8 cellular contexts compared by ENCODE assay signal in the genomic region with DNA sequence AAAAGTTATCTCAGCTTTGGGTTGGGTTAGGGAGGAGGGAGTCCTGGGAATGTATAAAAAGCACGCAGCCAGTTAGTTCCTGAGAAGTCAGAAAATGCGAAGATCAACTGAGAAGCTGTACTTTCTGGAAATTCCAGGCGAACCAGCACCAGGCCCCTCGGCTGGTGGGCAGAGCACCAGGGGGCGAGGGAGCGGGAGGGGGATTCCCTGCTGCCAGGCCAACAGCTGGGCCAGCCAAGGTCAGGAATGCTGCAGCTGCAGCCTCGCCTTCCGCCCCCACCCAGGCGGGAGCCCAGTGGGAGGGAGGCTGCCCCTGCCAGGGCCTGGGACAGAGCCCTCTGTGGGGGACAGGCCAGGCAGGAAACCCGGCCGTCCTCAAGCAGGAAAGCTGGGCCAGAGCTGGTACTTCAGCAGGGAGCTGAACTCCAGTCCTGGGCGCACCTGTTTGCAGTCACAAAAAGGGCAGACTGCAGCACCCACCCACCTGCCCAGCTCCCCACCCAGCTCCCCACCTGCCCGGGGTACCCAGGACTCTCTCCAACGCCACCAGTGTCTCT. TPM values are rescaled to one million over a fixed set of nuclear protein-coding genes. Genes with fewer than 3 reads are reported as not detected.
DNase-seq lines count a peak whose midpoint lies in the region; ATAC-seq, FAIRE-seq and TF ChIP-seq lines count a peak whose summit lies in the region.

No MANE protein-coding gene starts in this region.

- FAIRE-seq in kidney (lab: Jason Lieb, UNC): no peak

- peaks cover 10 to 13% of the 10 kb centered on the region in 2 donors for H3K4me1 ChIP-seq in ascending aorta
- H3K4me1 ChIP-seq in kidney (ENCODE audit: control insufficient read depth in 1 of 2, insufficient read depth in 1 of 2, low read depth in 1 of 2, low read length in 2 of 2): peaks cover 18 to 52% of the 10 kb centered on the region in 2 donors
- H3K4me1 ChIP-seq in thymus (ENCODE audit: control insufficient read depth, insufficient read depth, low read length): peaks cover 3% of the 10 kb centered on the region

- ATAC-seq in HG03159 (IDR thresholded peaks at IDR 0.05; ENCODE audit: unreplicated experiment): no peak

- H3K36me3 Mint-ChIP-seq in T-helper 2 cell treated with Interferon-gamma antibody and Interleukin-4, amounts not matched to agents 5 μg/mL and 100 μg/mL, for 36 hours (ENCODE audit: low read depth): no peaks in the 10 kb centered on the region

- no peaks in the 10 kb centered on the region for H3K9me3 Mint-ChIP-seq in T-helper 2 cell treated with Interferon-gamma antibody and Interleukin-4, amounts not matched to agents 5 μg/mL and 100 μg/mL, for 36 hours

- H3K4me3 Mint-ChIP-seq in T-helper 2 cell treated with Interferon-gamma antibody and Interleukin-4, amounts not matched to agents 5 μg/mL and 100 μg/mL, for 36 hours: no peak overlapping the region

- no peak for TF ChIP-seq CTCF in ascending aorta (IDR thresholded peaks at IDR 0.05)
- TF ChIP-seq CTCF in kidney (IDR thresholded peaks at IDR 0.05; ENCODE audit: borderline replicate concordance, extremely low read depth, insufficient read depth): no peak

- no peaks in the 10 kb centered on the region for H3K9me3 ChIP-seq in ascending aorta
- no peaks in the 10 kb centered on the region for H3K9me3 ChIP-seq in kidney (ENCODE audit: control insufficient read depth in 1 of 2, low read length in 2 of 2)
- no peaks in the 10 kb centered on the region for H3K9me3 ChIP-seq in thymus (ENCODE audit: control insufficient read depth)

- WGBS in thymus: 88% methylated on average over 14 of the region's 14 CpGs

- no peaks in the 10 kb centered on the region for H3K27me3 ChIP-seq in ascending aorta
- no peaks in the 10 kb centered on the region for H3K27me3 ChIP-seq in thymus (ENCODE audit: control insufficient read depth, insufficient read depth)

- H3K9ac ChIP-seq in kidney (ENCODE audit: low read length in 2 of 2): peak overlapping the region in 1 of 2 donors; percentile 60

- peak overlapping the region; percentile 63 for H3K27ac Mint-ChIP-seq in T-helper 2 cell treated with Interferon-gamma antibody and Interleukin-4, amounts not matched to agents 5 μg/mL and 100 μg/mL, for 36 hours

- H3K27ac ChIP-seq in ascending aorta (peak overlapping the region; percentile 8 to 19), kidney (ENCODE audit: low read depth in 2 of 2, low read length in 2 of 2) (peak overlapping the region; percentile 74 to 82), thymus (ENCODE audit: low read depth) (peak overlapping the region; percentile 52)

- H3K4me1 Mint-ChIP-seq in T-helper 2 cell treated with Interferon-gamma antibody and Interleukin-4, amounts not matched to agents 5 μg/mL and 100 μg/mL, for 36 hours (ENCODE audit: low read depth): peaks cover 3% of the 10 kb centered on the region

- DNase-seq in T-helper 2 cell treated with Interferon-gamma antibody and Interleukin-4, amounts not matched to agents 5 μg/mL and 100 μg/mL, for 36 hours (ENCODE audit: low spot score): no peak
- DNase-seq in T-helper 2 cell (no peak), ascending aorta (ENCODE audit: low spot score in 2 of 2) (no peak), kidney (peak; percentile 86), NCI-H1436 treated with DMSO at 0.1 percent for 48 hours (lab: John Stamatoyannopoulos, UW) (no peak)
- DNase-seq in activated effector memory CD4-positive, alpha-beta T cell treated with anti-CD3 and anti-CD28 coated beads, Interleukin-2, amount 50 U/mL, for 16 hours: no peak

- no peaks in the 10 kb centered on the region for H3K27me3 Mint-ChIP-seq in T-helper 2 cell treated with Interferon-gamma antibody and Interleukin-4, amounts not matched to agents 5 μg/mL and 100 μg/mL, for 36 hours (ENCODE audit: low read depth)

- H3K36me3 ChIP-seq in ascending aorta (no peaks in the 10 kb centered on the region), kidney (ENCODE audit: control insufficient read depth in 1 of 2, insufficient read depth in 2 of 2, low read length in 2 of 2) (no peaks in the 10 kb centered on the region), thymus (ENCODE audit: control insufficient read depth, insufficient read depth) (no peaks in the 10 kb centered on the region)

- H3K4me3 ChIP-seq in ascending aorta (peak overlapping the region; percentile 4), kidney (ENCODE audit: low read length in 2 of 2) (no peak overlapping the region), thymus (ENCODE audit: low read length) (no peak overlapping the region)

- intact Hi-C loops in ascending aorta (cut with DNase I) (no loop called here), kidney (cut with DNase I) (no loop called here)

RNA-seq across cellular contexts. Expression of a gene that starts 35.5 kb away (rescaled TPM):
- total RNA-seq in ascending aorta (12.7 TPM), kidney (47.1 TPM)
- polyA plus RNA-seq in kidney (ENCODE audit: insufficient read depth, low read depth, low replicate concordance) (22.3 TPM), thymus (9.8 TPM)

Comparison
In these comparisons a context has a peak if more than half of its experiments do, and no peak if none do; other contexts are left out.
1. H3K27ac ChIP-seq: peak in every context shown above with its lines; median percentile 78 in kidney; 52 in thymus; 14 in ascending aorta.
2. H3K4me3 ChIP-seq: peak in ascending aorta (2 of 2); none in kidney (0 of 2) and thymus (single experiment).